In genomic region chr11:33753304-33753703, GRCh38 we compare ENCODE assay signal across 9 cellular contexts. TPM values are rescaled to one million over a fixed set of nuclear protein-coding genes. Genes with fewer than 3 reads are reported as not detected.
DNase-seq lines count a peak whose midpoint lies in the region; ATAC-seq and TF ChIP-seq lines count a peak whose summit lies in the region.
"Had no signal": no experiment of that assay in that cellular context is flagged by ENCODE, and none has a peak within 500 bp of the region (broad histone marks: within the 10 kb centered on the region; RNA-seq: fewer than 3 reads in every experiment).

No MANE protein-coding gene starts in this region.

- peak overlapping the region in 3 of 12 donors; percentile 2 to 18 (median 15) for H3K4me3 ChIP-seq in heart left ventricle

- DNase-seq in heart left ventricle (peak in 4 of 5 donors; percentile 53 to 63 (median 58)), caudate nucleus (lab: John Stamatoyannopoulos, UW) (no peak), NCI-H1048 (lab: John Stamatoyannopoulos, UW) (no peak), cortex of kidney (lab: John Stamatoyannopoulos, UW) (no peak)
- DNase-seq in stimulated activated CD4-positive, alpha-beta T cell treated with anti-CD3 and anti-CD28 coated beads, Interleukin-15, amount 100 ng/mL, for 24 hours, result no peak

- no peak for TF ChIP-seq CTCF in heart left ventricle (IDR thresholded peaks at IDR 0.05)

- TF ChIP-seq POLR2A in heart left ventricle (IDR thresholded peaks at IDR 0.05), result no peak

- no peaks in the 10 kb centered on the region for H3K27me3 ChIP-seq in heart left ventricle

- no peaks in the 10 kb centered on the region for H3K9me3 ChIP-seq in heart left ventricle

- peaks cover 0 to 25% (median 5%) of the 10 kb centered on the region in 12 donors for H3K4me1 ChIP-seq in heart left ventricle

- peaks cover 0 to 100% (median 87%) of the 10 kb centered on the region in 9 donors for H3K36me3 ChIP-seq in heart left ventricle

- H3K27ac ChIP-seq in heart left ventricle, result peak overlapping the region; percentile 49 to 78 (median 68)
- no peak overlapping the region for H3K27ac ChIP-seq in caudate nucleus (ENCODE audit: low read depth, low read length)

- ATAC-seq in GM18498 (IDR thresholded peaks at IDR 0.05; ENCODE audit: unreplicated experiment) (peak; percentile 99), GM21528 (IDR thresholded peaks at IDR 0.05; ENCODE audit: low FRiP score, unreplicated experiment) (peak; percentile 99), HG03460 (IDR thresholded peaks at IDR 0.05; ENCODE audit: unreplicated experiment) (peak; percentile 98), heart left ventricle (peak; percentile 94 to 96 (median 96))

- intact Hi-C loops in heart left ventricle (cut with DNase I), result loop anchor here in 1 of 10 donors (10.0 kb wide), 1 partner anchor 589 kb away; the partner anchor contains the start of gene CSTF3

- WGBS in heart left ventricle, 4 donors, result 24 to 39% (median 32%) methylated on average over 3 of the region's 3 CpGs

RNA-seq across cellular contexts. Expression of gene CD59, which starts 17.1 kb away (rescaled TPM):
- total RNA-seq in heart left ventricle, result 1,000 to 10,000 TPM in 3 of 9 donors, 100 to 1,000 TPM in 6; 588 to 1,434 (median 930) TPM
- polyA plus RNA-seq in heart left ventricle, result 1,000 to 10,000 TPM in 1 of 2 donors, 100 to 1,000 TPM in 1; 133 to 1,175 TPM

RNA-seq across cellular contexts. Expression of gene FBXO3, which starts 21.0 kb away (rescaled TPM):
- total RNA-seq in heart left ventricle, result 10 to 100 TPM; 47.3 to 72.8 (median 52.4) TPM
- polyA plus RNA-seq in heart left ventricle, result 10 to 100 TPM; 25.7 to 35.4 TPM

RNA-seq across cellular contexts. Expression of gene C11orf91, which starts 52.7 kb away (rescaled TPM):
- under 1 TPM in 4 of 9 donors, not detected in 5; 0.56 to 1.00 (median 0.70) TPM for total RNA-seq in heart left ventricle
- polyA plus RNA-seq in heart left ventricle, result not detected
- total RNA-seq: liver had no signal
- polyA plus RNA-seq: liver had no signal

Comparison
In these comparisons a context has a peak if more than half of its experiments do, and no peak if none do; other contexts are left out.
1. DNase-seq: peak in heart left ventricle (4 of 5); none in stimulated activated CD4-positive, alpha-beta T cell treated with anti-CD3 and anti-CD28 coated beads, Interleukin-15, amount 100 ng/mL, for 24 hours (single experiment), caudate nucleus (0 of 61), NCI-H1048 (single experiment) and cortex of kidney (single experiment).
2. Peak in every context shown above with its lines, with median percentiles within 50 percentile points of each other: ATAC-seq.